Comparison of ENCODE assay signal across 34 cellular contexts in the genomic region with DNA sequence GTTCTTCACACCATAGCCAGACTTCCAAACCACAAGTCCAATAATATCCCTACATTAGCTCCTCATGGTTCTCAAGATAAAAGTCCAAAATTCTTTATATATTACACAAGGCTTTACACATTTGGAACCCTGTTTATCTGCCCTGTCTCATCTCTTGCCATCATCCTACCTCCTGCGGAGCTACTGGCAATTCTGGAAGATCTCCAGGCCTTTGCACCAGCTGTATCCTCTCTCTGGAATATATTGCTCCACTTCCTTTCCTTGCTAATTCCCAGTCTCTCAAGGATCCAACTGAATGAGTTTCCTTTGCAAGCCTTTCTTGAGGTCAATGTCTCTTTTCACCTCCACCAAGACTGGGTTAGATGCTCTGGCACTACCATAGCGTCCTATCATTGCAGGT.
"Had no signal": no experiment of that assay in that cellular context is flagged by ENCODE, and none has a peak within 500 bp of the region (broad histone marks: within the 10 kb centered on the region; RNA-seq: fewer than 3 reads in every experiment).

No MANE protein-coding gene starts in this region.

- H3K36me3 ChIP-seq: ascending aorta, Peyer's patch, WERI-Rb-1 had no signal

- H3K27me3 ChIP-seq: ascending aorta, Peyer's patch had no signal

- H3K9me3 ChIP-seq: ascending aorta, Peyer's patch had no signal

- DNase-seq: activated CD4-positive, alpha-beta memory T cell treated with anti-CD3 and anti-CD28 coated beads, Interleukin-2, amount 10 ng/mL, durations not matched to agents 7 days and 5 days; activated CD4-positive, alpha-beta T cell treated with anti-CD3 and anti-CD28 coated beads for 1 hour; activated CD4-positive, alpha-beta T cell treated with anti-CD3 and anti-CD28 coated beads for 48 hours; activated CD4-positive, CD25-positive, alpha-beta regulatory T cell; activated CD8-positive, alpha-beta memory T cell treated with anti-CD3 and anti-CD28 coated beads for 24 hours; activated CD8-positive, alpha-beta memory T cell treated with anti-CD3 and anti-CD28 coated beads, Interleukin-2, amount 10 ng/mL, durations not matched to agents 7 days and 5 days; activated CD8-positive, alpha-beta memory T cell treated with anti-CD3 and anti-CD28 coated beads, Interleukin-2, amount 50 U/mL, for 48 hours; activated effector memory CD4-positive, alpha-beta T cell treated with anti-CD3 and anti-CD28 coated beads, Interleukin-2, amount 50 U/mL, for 16 hours; activated naive CD4-positive, alpha-beta T cell treated with Interleukin-2 at 50 U/mL for 16 hours; activated naive CD8-positive, alpha-beta T cell treated with anti-CD3 and anti-CD28 coated beads, Interleukin-2, amount 10 ng/mL, durations not matched to agents 7 days and 5 days; activated T-cell treated with anti-CD3 and anti-CD28 coated beads, Interleukin-2, amount 50 U/mL, for 72 hours; amygdala; Karpas-422; KBM-7; MM.1S; MV-4-11; NCI-H1092; NCI-H1417; NCI-H146; NCI-H187; NCI-H2029 treated with DMSO at 0.1 percent for 48 hours; NCI-H2107; NCI-H2171; NCI-H2227 treated with DMSO at 0.1 percent for 48 hours; NCI-H446 treated with DMSO at 0.1 percent for 48 hours; NCI-H524; NCI-H69; NCI-H82; NK-92 treated with Interleukin-12 subunit alpha and Interleukin-12 subunit beta, amount 100 ng/mL, for 24 hours; PC-3; Peyer's patch; T1000; WERI-Rb-1 had no signal

- H3K4me3 ChIP-seq: ascending aorta, Peyer's patch had no signal
